In the genomic region with DNA sequence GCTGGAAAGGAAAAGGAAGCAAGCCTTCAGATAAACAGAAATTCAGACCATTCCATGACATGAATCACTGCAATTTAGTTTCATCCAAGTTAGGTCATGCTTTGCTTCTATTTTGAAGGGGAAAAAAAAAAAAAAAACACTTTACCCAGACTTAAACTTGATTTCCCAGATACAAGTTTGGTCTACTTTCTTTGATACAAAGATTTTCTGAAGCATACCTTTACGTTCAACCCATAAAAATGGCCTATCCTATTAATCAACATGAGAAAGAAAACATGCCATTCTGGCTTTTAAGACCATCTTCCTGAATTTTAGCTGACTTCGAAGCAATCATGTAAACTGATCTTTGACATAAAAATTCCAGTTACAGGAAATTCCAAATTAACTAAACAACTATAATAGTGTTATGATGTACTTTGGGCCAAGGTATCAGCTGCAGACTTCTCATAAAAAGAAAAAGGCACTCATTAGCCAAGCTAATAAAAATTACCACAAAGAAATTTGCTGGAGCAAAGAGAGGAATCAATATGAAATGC, we compare ENCODE assay signal across 9 cellular contexts. TPM values are rescaled to one million over a fixed set of nuclear protein-coding genes. Genes with fewer than 3 reads are reported as not detected.
DNase-seq lines count a peak whose midpoint lies in the region; ATAC-seq and TF ChIP-seq lines count a peak whose summit lies in the region.
"Had no signal": no experiment of that assay in that cellular context is flagged by ENCODE, and none has a peak within 500 bp of the region (broad histone marks: within the 10 kb centered on the region; RNA-seq: fewer than 3 reads in every experiment).

No MANE protein-coding gene starts in this region.

- peak; percentile 20; the same call in 2 of the 3 replicates for ATAC-seq in RWPE2 (ENCODE audit: low read depth)

- H3K9me2 ChIP-seq in DOHH2 (replicated peaks; ENCODE audit: control insufficient read depth, low read length), result no peaks in the 10 kb centered on the region

- H3K36me3 ChIP-seq in DOHH2 (ENCODE audit: control insufficient read depth, low read length), result peaks cover 40% of the 10 kb centered on the region
- 0 out of 2 replicates have a peak, but pooled peaks cover 13% of the 10 kb centered on the region for H3K36me3 ChIP-seq in RWPE2 (ENCODE audit: low read depth)
- H3K36me3 ChIP-seq in H7 (replicated peaks; ENCODE audit: control insufficient read depth, insufficient read depth, low read length), result no peaks in the 10 kb centered on the region

- no peaks in the 10 kb centered on the region for H3K27me3 ChIP-seq in DOHH2 (ENCODE audit: control insufficient read depth, low read length)
- H3K27me3 ChIP-seq in RWPE2 (ENCODE audit: insufficient read depth, poor library complexity, severe bottlenecking), result no peaks in the 10 kb centered on the region
- no peaks in the 10 kb centered on the region for H3K27me3 ChIP-seq in H7 (ENCODE audit: control insufficient read depth, insufficient read depth, low read length)

- H3K27ac ChIP-seq in DOHH2 (ENCODE audit: low read depth, low read length) (peak overlapping the region; percentile 89), RWPE2 (ENCODE audit: poor library complexity, severe bottlenecking) (peak overlapping the region; percentile 99)

- TF ChIP-seq CTCF in DOHH2 (IDR thresholded peaks at IDR 0.05; ENCODE audit: low read depth, low read length, poor library complexity, severe bottlenecking) (no peak), RWPE2 (IDR thresholded peaks at IDR 0.05; ENCODE audit: poor library complexity, severe bottlenecking) (no peak), fibroblast of the aortic adventitia (IDR thresholded peaks at IDR 0.05; ENCODE audit: insufficient read depth, low read length) (no peak), retinal pigment epithelial cell (conservative IDR thresholded peaks at IDR 0.05; ENCODE audit: low read depth, low read length) (no peak)

- no peaks in the 10 kb centered on the region for H4K20me1 ChIP-seq in DOHH2 (ENCODE audit: control insufficient read depth, insufficient read depth, low read depth, low read length)

- H3K4me2 ChIP-seq in DOHH2 (ENCODE audit: low read length), result peak overlapping the region; percentile 99

- H3K4me3 ChIP-seq in DOHH2 (ENCODE audit: low read length) (peak overlapping the region; percentile 89), RWPE2 (ENCODE audit: severe bottlenecking) (no peak overlapping the region), fibroblast of the aortic adventitia (ENCODE audit: low read depth, low read length) (peak overlapping the region; percentile 41), retinal pigment epithelial cell (ENCODE audit: low read length) (peak overlapping the region; percentile 0), H7 (ENCODE audit: insufficient read depth, low read depth, low read length) (no peak overlapping the region)

- peaks cover 42% of the 10 kb centered on the region for H3F3A ChIP-seq in DOHH2 (ENCODE audit: control insufficient read depth, insufficient read depth)

- DNase-seq in RWPE2 (ENCODE audit: low spot score) (no peak), fibroblast of the aortic adventitia (ENCODE audit: low read depth) (peak; percentile 84), retinal pigment epithelial cell (ENCODE audit: low read depth) (no peak), SHP77 (lab: John Stamatoyannopoulos, UW) (no peak), H7 (no peak), inferior parietal cortex (ENCODE audit: extremely low spot score) (no peak), NCI-H2196 treated with DMSO at 0.1 percent for 48 hours (lab: John Stamatoyannopoulos, UW; ENCODE audit: unreplicated experiment) (no peak)
- DNase-seq: aorta had no signal

- H3K9me3 ChIP-seq in DOHH2 (ENCODE audit: control insufficient read depth, insufficient read depth, low read length), result no peaks in the 10 kb centered on the region
- H3K9me3 ChIP-seq in RWPE2 (ENCODE audit: severe bottlenecking), result no peaks in the 10 kb centered on the region

- peaks cover 89% of the 10 kb centered on the region for H3K79me2 ChIP-seq in DOHH2 (ENCODE audit: control insufficient read depth, low read length)

- peaks cover 92% of the 10 kb centered on the region for H3K4me1 ChIP-seq in DOHH2 (ENCODE audit: control insufficient read depth, low read length)
- H3K4me1 ChIP-seq in RWPE2 (ENCODE audit: insufficient read depth, poor library complexity, severe bottlenecking), result peaks cover 55% of the 10 kb centered on the region

RNA-seq across cellular contexts. Expression of a gene that starts 12.6 kb away (rescaled TPM):
- 6.7 and 15.0 TPM in 2 replicates for total RNA-seq in fibroblast of the aortic adventitia (ENCODE audit: low replicate concordance)
- 24.1 and 29.9 TPM in 2 replicates for total RNA-seq in H7 (2014; rRNA removed; shearing (Covaris generic))

RNA-seq across cellular contexts. Expression of a gene that starts 13.1 kb away (rescaled TPM):
- 0.33 and 1.2 TPM in 2 replicates for total RNA-seq in fibroblast of the aortic adventitia (ENCODE audit: low replicate concordance)
- total RNA-seq in H7 (2014; rRNA removed; shearing (Covaris generic)), result 0.85 and 1.5 TPM in 2 replicates

Comparison
In these comparisons a context has a peak if more than half of its experiments do, and no peak if none do; other contexts are left out.
1. H3K4me3 ChIP-seq: peak in DOHH2 (single experiment), fibroblast of the aortic adventitia (single experiment) and retinal pigment epithelial cell (single experiment); none in RWPE2 (single experiment) and H7 (single experiment).